Comparison of ENCODE assay signal across 21 cellular contexts in the genomic region with DNA sequence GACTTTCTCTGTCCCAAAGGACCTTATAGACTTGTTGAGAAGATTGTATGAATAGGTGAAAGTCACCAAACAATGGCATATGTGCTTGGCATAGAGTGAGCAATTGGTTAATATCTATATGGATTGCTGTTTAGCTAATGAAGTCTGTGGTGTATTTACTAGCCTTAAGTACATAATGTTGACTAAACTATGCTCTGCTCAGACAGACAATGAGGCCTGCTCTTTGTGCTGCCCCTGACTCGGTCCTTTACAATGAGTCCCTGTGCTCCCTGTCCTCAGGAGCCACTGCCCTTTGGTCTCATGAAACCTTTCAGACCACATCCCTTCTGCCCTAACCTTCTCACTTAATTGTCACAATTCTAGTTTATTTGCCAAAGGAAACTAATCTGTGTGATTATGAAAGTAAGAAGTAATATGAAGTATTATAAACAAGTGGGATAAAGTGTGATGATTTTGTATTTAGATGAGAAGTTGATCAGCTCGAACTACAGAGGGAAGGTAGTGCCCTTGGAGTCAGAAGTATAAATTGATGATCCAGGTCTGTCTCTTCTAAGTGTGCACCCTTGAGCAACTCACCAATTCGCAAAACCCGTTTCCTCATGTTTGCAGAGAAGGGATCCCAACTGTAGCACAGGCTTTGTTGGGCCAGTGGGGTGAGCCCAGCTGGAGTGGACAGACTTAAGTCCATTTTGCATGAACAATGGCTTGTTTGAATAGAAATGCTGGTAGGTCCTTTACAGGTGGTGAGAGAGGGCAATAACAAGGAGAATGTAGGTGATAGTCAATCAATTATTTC. TPM values are rescaled to one million over a fixed set of nuclear protein-coding genes. Genes with fewer than 3 reads are reported as not detected.
DNase-seq lines count a peak whose midpoint lies in the region; ATAC-seq and TF ChIP-seq lines count a peak whose summit lies in the region.
"Had no signal": no experiment of that assay in that cellular context is flagged by ENCODE, and none has a peak within 500 bp of the region (broad histone marks: within the 10 kb centered on the region; RNA-seq: fewer than 3 reads in every experiment).

No MANE protein-coding gene starts in this region.

- H3K4me1 ChIP-seq in mucosa of descending colon (ENCODE audit: low read depth) = peaks cover 11% of the 10 kb centered on the region

- CTCF ChIA-PET in Calu3 (lab: Charles Lee) = interaction anchor here (0.9 to 1.2 kb wide), 2 partner anchors 34 to 147 kb away, joined by 3 read pairs; no protein-coding TSS in a partner anchor

- no peak overlapping the region for H3K4me3 ChIP-seq in mucosa of descending colon
- H3K4me3 ChIP-seq: SK-N-MC had no signal

- no peaks in the 10 kb centered on the region for H3K36me3 ChIP-seq in mucosa of descending colon (ENCODE audit: low read depth)

- H3K27ac Mint-ChIP-seq in Calu3 (ENCODE audit: unreplicated experiment) = peak overlapping the region; percentile 56

- peaks cover 55% of the 10 kb centered on the region for H3K4me1 Mint-ChIP-seq in Calu3 (ENCODE audit: low read depth, unreplicated experiment)
- no peaks in the 10 kb centered on the region for H3K4me1 Mint-ChIP-seq in activated T-cell treated with anti-CD3 and anti-CD28 coated beads, Interleukin-2, amount 50 U/mL, for 4 hours (ENCODE audit: low read depth)

- H3K4me3 Mint-ChIP-seq in Calu3 (ENCODE audit: low read depth, unreplicated experiment) = no peak overlapping the region
- no peak overlapping the region for H3K4me3 Mint-ChIP-seq in activated T-cell treated with anti-CD3 and anti-CD28 coated beads, Interleukin-2, amount 50 U/mL, for 4 hours

- DNase-seq in Calu3 = no peak
- DNase-seq in NCI-H146 treated with DMSO at 0.1 percent for 48 hours (lab: John Stamatoyannopoulos, UW; ENCODE audit: unreplicated experiment) = peak; percentile 52
- no peak for DNase-seq in left colon
- DNase-seq in mucosa of descending colon = no peak
- no peak for DNase-seq in NCI-H1092 treated with DMSO at 0.1 percent for 48 hours (lab: John Stamatoyannopoulos, UW)
- DNase-seq in activated T-cell treated with anti-CD3 and anti-CD28 coated beads, Interleukin-2, amount 50 U/mL, for 4 hours = no peak
- DNase-seq: AML-193; DMS 273 treated with DMSO at 0.1 percent for 48 hours; GF-D8; GOT3; MV-4-11; NCI-H1930; NCI-H2171 treated with DMSO at 0.1 percent for 48 hours; NCI-H446; NCI-H526 treated with DMSO at 0.1 percent for 48 hours; NK-92 treated with Interleukin-12 subunit alpha and Interleukin-12 subunit beta, amount 100 ng/mL, for 24 hours had no signal

- no peaks in the 10 kb centered on the region for H3K36me3 Mint-ChIP-seq in Calu3 (ENCODE audit: insufficient read depth, unreplicated experiment)
- no peaks in the 10 kb centered on the region for H3K36me3 Mint-ChIP-seq in activated T-cell treated with anti-CD3 and anti-CD28 coated beads, Interleukin-2, amount 50 U/mL, for 4 hours (ENCODE audit: insufficient read depth)

- intact Hi-C loops in Calu3 (cut with micrococcal nuclease; ENCODE audit: unreplicated experiment) (loop anchor here (10.0 kb wide), 1 partner anchor 432 kb away; no protein-coding TSS in a partner anchor), left colon (cut with DNase I, micrococcal nuclease) (no loop called here), mucosa of descending colon (cut with DNase I, micrococcal nuclease) (no loop called here)

- H3K9me3 ChIP-seq in mucosa of descending colon = no peaks in the 10 kb centered on the region

- H3K9me3 Mint-ChIP-seq in Calu3 (ENCODE audit: low read depth, unreplicated experiment) = no peaks in the 10 kb centered on the region
- no peaks in the 10 kb centered on the region for H3K9me3 Mint-ChIP-seq in activated T-cell treated with anti-CD3 and anti-CD28 coated beads, Interleukin-2, amount 50 U/mL, for 4 hours

- BruUV-seq in Calu3 (replicated peaks; lab: Mats Ljungman, UMichigan) = no TSS peak

- TF ChIP-seq CTCF in Calu3 (IDR thresholded peaks at IDR 0.05; ENCODE audit: unreplicated experiment) = no peak
- no peak for TF ChIP-seq CTCF in mucosa of descending colon (IDR thresholded peaks at IDR 0.05)

- no peaks in the 10 kb centered on the region for H3K27me3 Mint-ChIP-seq in Calu3 (ENCODE audit: unreplicated experiment)
- H3K27me3 Mint-ChIP-seq in activated T-cell treated with anti-CD3 and anti-CD28 coated beads, Interleukin-2, amount 50 U/mL, for 4 hours (ENCODE audit: low read depth) = no peaks in the 10 kb centered on the region

- ATAC-seq in left colon (peak; percentile 51), mucosa of descending colon (peak; percentile 54), HG03439 (IDR thresholded peaks at IDR 0.05; ENCODE audit: unreplicated experiment) (no peak), HG02642 (IDR thresholded peaks at IDR 0.05; ENCODE audit: poor library complexity, unreplicated experiment) (no peak)
- ATAC-seq in activated T-cell treated with anti-CD3 and anti-CD28 coated beads, Interleukin-2, amount 50 U/mL, for 4 hours = no peak
- ATAC-seq: HCT116, Right ventricle myocardium inferior had no signal

RNA-seq across cellular contexts. Expression of gene HNMT, which starts 21.0 kb away (rescaled TPM):
- 56.5 and 68.2 TPM in 2 replicates for total RNA-seq in Calu3 (2022)
- 10 to 100 TPM; 74.0 to 78.2 TPM for total RNA-seq in left colon
- 100 to 1,000 TPM in 1 of 3 donors, 10 to 100 TPM in 2; 42.6 to 114 (median 62.9) TPM for total RNA-seq in mucosa of descending colon
- total RNA-seq in activated T-cell treated with anti-CD3 and anti-CD28 coated beads, Interleukin-2, amount 50 U/mL, for 4 hours = not detected

Comparison
In these comparisons a context has a peak if more than half of its experiments do, and no peak if none do; other contexts are left out.
1. ATAC-seq: peak in left colon (single experiment) and mucosa of descending colon (single experiment); none in HG03439 (single experiment), HG02642 (single experiment) and activated T-cell treated with anti-CD3 and anti-CD28 coated beads, Interleukin-2, amount 50 U/mL, for 4 hours (0 of 2).
2. RNA of gene HNMT, which starts 21.0 kb away (total RNA-seq): 74.0 to 78.2 TPM in left colon, 42.6 to 114 TPM in mucosa of descending colon and 56.5 to 68.2 TPM in Calu3; not detected in activated T-cell treated with anti-CD3 and anti-CD28 coated beads, Interleukin-2, amount 50 U/mL, for 4 hours; every median in the first group is over 10 times any median in the second.